1 cellular context compared by ENCODE assay signal in the genomic region with DNA sequence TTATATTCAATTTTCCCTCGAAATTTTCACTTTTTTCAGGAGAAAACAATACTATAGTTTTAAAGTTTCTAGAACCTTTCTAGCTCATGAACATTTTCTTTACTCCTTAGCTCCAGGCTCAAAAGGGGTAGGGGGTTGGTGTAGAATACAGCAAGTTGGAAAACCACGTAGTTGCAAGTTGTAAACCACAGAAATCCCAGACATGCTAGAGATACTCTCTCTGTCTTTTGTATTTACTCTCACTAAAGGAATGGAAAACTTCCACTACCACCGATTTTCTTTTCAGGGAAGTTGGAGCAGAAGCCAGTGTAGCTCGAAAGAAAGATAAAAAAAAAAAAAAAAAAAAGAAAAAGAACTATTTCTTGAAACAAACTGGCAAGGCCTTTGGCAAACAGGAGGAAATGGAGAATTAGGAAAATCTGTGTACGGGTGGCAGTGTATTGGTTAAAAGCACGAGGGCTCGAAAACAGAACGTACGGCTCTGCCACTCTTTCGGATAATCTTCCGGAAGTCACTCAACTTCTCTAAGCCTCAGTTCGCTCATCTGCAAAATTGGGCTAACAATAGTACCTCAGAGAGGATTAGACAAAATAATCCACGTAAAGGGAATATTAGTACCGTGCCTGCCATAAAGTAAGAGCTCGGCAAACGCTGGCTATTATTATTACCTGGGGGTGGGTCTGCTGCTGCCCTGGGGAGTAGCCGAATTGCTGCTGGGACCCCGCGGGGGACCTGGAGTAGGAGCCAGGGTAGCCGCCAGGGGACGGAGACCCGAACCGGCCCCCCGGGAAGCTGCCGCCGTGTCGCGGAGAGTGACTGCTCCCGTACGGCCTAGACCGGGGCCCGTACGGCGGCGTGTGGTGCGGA.
TF ChIP-seq lines count a peak whose summit lies in the region.

No MANE protein-coding gene starts in this region.

TF ChIP-seq in GM23338, 12 proteins besides CTCF, POLR2A, EP300 and RAD21 (continued from another document):
- TF ChIP-seq, protein P1, sequence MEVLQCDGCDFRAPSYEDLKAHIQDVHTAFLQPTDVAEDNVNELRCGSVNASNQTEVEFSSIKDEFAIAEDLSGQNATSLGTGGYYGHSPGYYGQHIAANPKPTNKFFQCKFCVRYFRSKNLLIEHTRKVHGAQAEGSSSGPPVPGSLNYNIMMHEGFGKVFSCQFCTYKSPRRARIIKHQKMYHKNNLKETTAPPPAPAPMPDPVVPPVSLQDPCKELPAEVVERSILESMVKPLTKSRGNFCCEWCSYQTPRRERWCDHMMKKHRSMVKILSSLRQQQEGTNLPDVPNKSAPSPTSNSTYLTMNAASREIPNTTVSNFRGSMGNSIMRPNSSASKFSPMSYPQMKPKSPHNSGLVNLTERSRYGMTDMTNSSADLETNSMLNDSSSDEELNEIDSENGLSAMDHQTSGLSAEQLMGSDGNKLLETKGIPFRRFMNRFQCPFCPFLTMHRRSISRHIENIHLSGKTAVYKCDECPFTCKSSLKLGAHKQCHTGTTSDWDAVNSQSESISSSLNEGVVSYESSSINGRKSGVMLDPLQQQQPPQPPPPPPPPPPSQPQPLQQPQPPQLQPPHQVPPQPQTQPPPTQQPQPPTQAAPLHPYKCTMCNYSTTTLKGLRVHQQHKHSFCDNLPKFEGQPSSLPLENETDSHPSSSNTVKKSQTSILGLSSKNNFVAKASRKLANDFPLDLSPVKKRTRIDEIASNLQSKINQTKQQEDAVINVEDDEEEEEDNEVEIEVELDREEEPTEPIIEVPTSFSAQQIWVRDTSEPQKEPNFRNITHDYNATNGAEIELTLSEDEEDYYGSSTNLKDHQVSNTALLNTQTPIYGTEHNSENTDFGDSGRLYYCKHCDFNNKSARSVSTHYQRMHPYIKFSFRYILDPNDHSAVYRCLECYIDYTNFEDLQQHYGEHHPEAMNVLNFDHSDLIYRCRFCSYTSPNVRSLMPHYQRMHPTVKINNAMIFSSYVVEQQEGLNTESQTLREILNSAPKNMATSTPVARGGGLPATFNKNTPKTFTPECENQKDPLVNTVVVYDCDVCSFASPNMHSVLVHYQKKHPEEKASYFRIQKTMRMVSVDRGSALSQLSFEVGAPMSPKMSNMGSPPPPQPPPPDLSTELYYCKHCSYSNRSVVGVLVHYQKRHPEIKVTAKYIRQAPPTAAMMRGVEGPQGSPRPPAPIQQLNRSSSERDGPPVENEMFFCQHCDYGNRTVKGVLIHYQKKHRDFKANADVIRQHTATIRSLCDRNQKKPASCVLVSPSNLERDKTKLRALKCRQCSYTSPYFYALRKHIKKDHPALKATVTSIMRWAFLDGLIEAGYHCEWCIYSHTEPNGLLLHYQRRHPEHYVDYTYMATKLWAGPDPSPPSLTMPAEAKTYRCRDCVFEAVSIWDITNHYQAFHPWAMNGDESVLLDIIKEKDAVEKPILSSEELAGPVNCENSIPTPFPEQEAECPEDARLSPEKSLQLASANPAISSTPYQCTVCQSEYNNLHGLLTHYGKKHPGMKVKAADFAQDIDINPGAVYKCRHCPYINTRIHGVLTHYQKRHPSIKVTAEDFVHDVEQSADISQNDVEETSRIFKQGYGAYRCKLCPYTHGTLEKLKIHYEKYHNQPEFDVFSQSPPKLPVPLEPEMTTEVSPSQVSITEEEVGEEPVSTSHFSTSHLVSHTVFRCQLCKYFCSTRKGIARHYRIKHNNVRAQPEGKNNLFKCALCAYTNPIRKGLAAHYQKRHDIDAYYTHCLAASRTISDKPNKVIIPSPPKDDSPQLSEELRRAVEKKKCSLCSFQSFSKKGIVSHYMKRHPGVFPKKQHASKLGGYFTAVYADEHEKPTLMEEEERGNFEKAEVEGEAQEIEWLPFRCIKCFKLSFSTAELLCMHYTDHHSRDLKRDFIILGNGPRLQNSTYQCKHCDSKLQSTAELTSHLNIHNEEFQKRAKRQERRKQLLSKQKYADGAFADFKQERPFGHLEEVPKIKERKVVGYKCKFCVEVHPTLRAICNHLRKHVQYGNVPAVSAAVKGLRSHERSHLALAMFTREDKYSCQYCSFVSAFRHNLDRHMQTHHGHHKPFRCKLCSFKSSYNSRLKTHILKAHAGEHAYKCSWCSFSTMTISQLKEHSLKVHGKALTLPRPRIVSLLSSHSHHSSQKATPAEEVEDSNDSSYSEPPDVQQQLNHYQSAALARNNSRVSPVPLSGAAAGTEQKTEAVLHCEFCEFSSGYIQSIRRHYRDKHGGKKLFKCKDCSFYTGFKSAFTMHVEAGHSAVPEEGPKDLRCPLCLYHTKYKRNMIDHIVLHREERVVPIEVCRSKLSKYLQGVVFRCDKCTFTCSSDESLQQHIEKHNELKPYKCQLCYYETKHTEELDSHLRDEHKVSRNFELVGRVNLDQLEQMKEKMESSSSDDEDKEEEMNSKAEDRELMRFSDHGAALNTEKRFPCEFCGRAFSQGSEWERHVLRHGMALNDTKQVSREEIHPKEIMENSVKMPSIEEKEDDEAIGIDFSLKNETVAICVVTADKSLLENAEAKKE (CRISPR knock-in tag; IDR thresholded peaks at IDR 0.05) = no peak
- no peak for TF ChIP-seq REST (IDR thresholded peaks at IDR 0.05; ENCODE audit: unreplicated experiment)
- no peak for TF ChIP-seq NANOG (IDR thresholded peaks at IDR 0.05; ENCODE audit: borderline replicate concordance)
